ENCODE assay signal across 1 cellular context in genomic region chr7:74653686-74654181, GRCh38.
TF ChIP-seq lines count a peak whose summit lies in the region.

No MANE protein-coding gene starts in this region.

TF ChIP-seq in HepG2, 621 proteins besides CTCF, POLR2A, EP300 and RAD21 (continued from another document and continues in another):
- no peak for TF ChIP-seq HMGXB4 (CRISPR knock-in tag; IDR thresholded peaks at IDR 0.05; ENCODE audit: borderline replicate concordance in 1 of 2, low read depth in 1 of 2)
- no peak for TF ChIP-seq POLR2AphosphoS5 (IDR thresholded peaks at IDR 0.05; ENCODE audit: low read depth, low read length)
- no peak for TF ChIP-seq SALL2 (CRISPR knock-in tag; IDR thresholded peaks at IDR 0.05)
- no peak for TF ChIP-seq DDIT3 (CRISPR knock-in tag; IDR thresholded peaks at IDR 0.05)
- TF ChIP-seq NR2F6 (IDR thresholded peaks at IDR 0.05), result peak; percentile 87
- peak; percentile 88 for TF ChIP-seq NR2F6 (CRISPR knock-in tag; IDR thresholded peaks at IDR 0.05)
- TF ChIP-seq KDM5B (CRISPR knock-in tag; IDR thresholded peaks at IDR 0.05; ENCODE audit: borderline replicate concordance), result peak; percentile 72; the same call in 1 of the 2 replicates
- no peak for TF ChIP-seq ETV6 (CRISPR knock-in tag; conservative IDR thresholded peaks at IDR 0.05)
- TF ChIP-seq SNAPC2 (CRISPR knock-in tag; IDR thresholded peaks at IDR 0.05), result peak; percentile 83; the same call in 1 of the 2 replicates
- peak; percentile 97 for TF ChIP-seq TEAD3 (CRISPR knock-in tag; optimal IDR thresholded peaks at IDR 0.05; ENCODE audit: borderline replicate concordance)
- peak; percentile 83 for TF ChIP-seq TFE3 (CRISPR knock-in tag; IDR thresholded peaks at IDR 0.05)
- peak; percentile 83 for TF ChIP-seq SMYD3 (CRISPR knock-in tag; IDR thresholded peaks at IDR 0.05)
- peak; percentile 70 for TF ChIP-seq NCOA2 (CRISPR knock-in tag; IDR thresholded peaks at IDR 0.05)
- TF ChIP-seq ZNF414 (CRISPR knock-in tag; IDR thresholded peaks at IDR 0.05), result no peak
- peak; percentile 59; the same call in 1 of the 2 replicates for TF ChIP-seq ZNF430 (CRISPR knock-in tag; IDR thresholded peaks at IDR 0.05)
- TF ChIP-seq PTBP1 (IDR thresholded peaks at IDR 0.05; ENCODE audit: low read depth, low read length, poor library complexity, severe bottlenecking), result no peak
- peak; percentile 99 for TF ChIP-seq HNF1B (CRISPR knock-in tag; IDR thresholded peaks at IDR 0.05)
- TF ChIP-seq ZNF34 (CRISPR knock-in tag; IDR thresholded peaks at IDR 0.05; ENCODE audit: borderline replicate concordance), result no peak
- peak; percentile 50; the same call in 1 of the 2 replicates for TF ChIP-seq GATA4 (IDR thresholded peaks at IDR 0.05; ENCODE audit: borderline replicate concordance, low read depth)
- no peak for TF ChIP-seq MEIS1 (CRISPR knock-in tag; IDR thresholded peaks at IDR 0.05; ENCODE audit: borderline replicate concordance)
- TF ChIP-seq HDAC1 (CRISPR knock-in tag; IDR thresholded peaks at IDR 0.05), result peak; percentile 75
- 0 out of 2 replicates have a peak, but pooled peaks have one; percentile 24 for TF ChIP-seq ZBTB43 (CRISPR knock-in tag; conservative IDR thresholded peaks at IDR 0.05)
- no peak for TF ChIP-seq RFX1 (IDR thresholded peaks at IDR 0.05)
- no peak for TF ChIP-seq SMAD1 (CRISPR knock-in tag; IDR thresholded peaks at IDR 0.05; ENCODE audit: borderline replicate concordance, low read depth)
- peak; percentile 82 for TF ChIP-seq ZNF687 (CRISPR knock-in tag; IDR thresholded peaks at IDR 0.05)
- TF ChIP-seq ZMYM4 (CRISPR knock-in tag; IDR thresholded peaks at IDR 0.05), result peak; percentile 89
- TF ChIP-seq IRF2 (CRISPR knock-in tag; IDR thresholded peaks at IDR 0.05), result peak; percentile 58; the same call in 1 of the 2 replicates
- TF ChIP-seq SNAI1 (CRISPR knock-in tag; IDR thresholded peaks at IDR 0.05; ENCODE audit: borderline replicate concordance), result no peak
- no peak for TF ChIP-seq ZMAT3 (CRISPR knock-in tag; conservative IDR thresholded peaks at IDR 0.05)
- TF ChIP-seq ZNF563 (CRISPR knock-in tag; IDR thresholded peaks at IDR 0.05), result no peak
- no peak for TF ChIP-seq ASH2L (IDR thresholded peaks at IDR 0.05; ENCODE audit: insufficient read length, low read depth, low read length)
- TF ChIP-seq PHF20 (CRISPR knock-in tag; IDR thresholded peaks at IDR 0.05), result no peak
- TF ChIP-seq THRA (CRISPR knock-in tag; IDR thresholded peaks at IDR 0.05; ENCODE audit: borderline replicate concordance), result peak; percentile 75; the same call in 1 of the 2 replicates
- TF ChIP-seq MIXL1 (CRISPR knock-in tag; IDR thresholded peaks at IDR 0.05), result peak; percentile 77
- TF ChIP-seq TFDP1 (CRISPR knock-in tag; IDR thresholded peaks at IDR 0.05; ENCODE audit: borderline replicate concordance), result peak; percentile 77; the same call in 1 of the 2 replicates
- TF ChIP-seq CREB3 (CRISPR knock-in tag; IDR thresholded peaks at IDR 0.05), result no peak
- TF ChIP-seq GTF2F1 (IDR thresholded peaks at IDR 0.05; ENCODE audit: low read length), result no peak
- TF ChIP-seq ZSCAN12 (CRISPR knock-in tag; IDR thresholded peaks at IDR 0.05), result no peak
- no peak for TF ChIP-seq THAP9 (CRISPR knock-in tag; IDR thresholded peaks at IDR 0.05; ENCODE audit: borderline replicate concordance)
- no peak for TF ChIP-seq HNRNPLL (IDR thresholded peaks at IDR 0.05; ENCODE audit: low read depth, low read length, poor library complexity, severe bottlenecking)
- peak; percentile 60; the same call in 1 of the 2 replicates for TF ChIP-seq HMG20A (CRISPR knock-in tag; IDR thresholded peaks at IDR 0.05; ENCODE audit: borderline replicate concordance)
- TF ChIP-seq ATF1 (CRISPR knock-in tag; IDR thresholded peaks at IDR 0.05), result peak; percentile 56
